In genomic region chr6:107103082-107103481, GRCh38 we compare ENCODE assay signal across 15 cellular contexts.
"Had no signal": no experiment of that assay in that cellular context is flagged by ENCODE, and none has a peak within 500 bp of the region (broad histone marks: within the 10 kb centered on the region; RNA-seq: fewer than 3 reads in every experiment).

No MANE protein-coding gene starts in this region.

- H3K4me3 ChIP-seq: lung, thyroid gland, uterus had no signal

- H3K27ac ChIP-seq: epithelial cell of prostate, parathyroid adenoma, thyroid gland, uterus had no signal

- H3K36me3 ChIP-seq: thyroid gland, uterus had no signal

- H3K36me3 Mint-ChIP-seq: stimulated activated effector memory CD8-positive, alpha-beta T cell treated with anti-CD3 and anti-CD28 coated beads, Interleukin-12 subunit alpha, Interleukin-12 subunit beta, amount 100 ng/mL, for 72 hours had no signal

- H3K27me3 ChIP-seq: thyroid gland, uterus had no signal

- H2AFZ ChIP-seq: parathyroid adenoma had no signal

- H3K9ac ChIP-seq: parathyroid adenoma had no signal

- H3K4me1 ChIP-seq: parathyroid adenoma, uterus had no signal

- H3K79me2 ChIP-seq: parathyroid adenoma had no signal

- H3K27me3 Mint-ChIP-seq: effector memory CD8-positive, alpha-beta T cell had no signal

- H3K9me3 Mint-ChIP-seq: dendritic cell treated with granulocyte-macrophage colony-stimulating factor and Interleukin-4, amounts not matched to agents 40 ng/mL and 50 ng/mL, for 4 days; effector memory CD8-positive, alpha-beta T cell; stimulated activated effector memory CD8-positive, alpha-beta T cell treated with anti-CD3 and anti-CD28 coated beads, Interleukin-12 subunit alpha, Interleukin-12 subunit beta, amount 100 ng/mL, for 72 hours had no signal

- DNase-seq: activated CD4-positive, alpha-beta T cell treated with anti-CD3 and anti-CD28 coated beads, Interleukin-2, amount 50 U/mL, for 1 hour; activated CD8-positive, alpha-beta memory T cell treated with anti-CD3 and anti-CD28 coated beads for 24 hours; anterior cingulate cortex; effector memory CD8-positive, alpha-beta T cell; foreskin melanocyte; head of caudate nucleus; left colon; thyroid gland; uterus had no signal

- H3K4me3 Mint-ChIP-seq: dendritic cell treated with granulocyte-macrophage colony-stimulating factor and Interleukin-4, amounts not matched to agents 40 ng/mL and 50 ng/mL, for 4 days; effector memory CD8-positive, alpha-beta T cell; stimulated activated effector memory CD8-positive, alpha-beta T cell treated with anti-CD3 and anti-CD28 coated beads, Interleukin-12 subunit alpha, Interleukin-12 subunit beta, amount 100 ng/mL, for 72 hours had no signal

- H3K9me3 ChIP-seq: thyroid gland, uterus had no signal

- ATAC-seq: activated CD4-positive, CD25-positive, alpha-beta regulatory T cell treated with anti-CD3 and anti-CD28 coated beads, Interleukin-2, amount 50 U/mL, for 24 hours; effector memory CD8-positive, alpha-beta T cell; left colon; stimulated activated effector memory CD8-positive, alpha-beta T cell treated with anti-CD3 and anti-CD28 coated beads, Interleukin-12 subunit alpha, Interleukin-12 subunit beta, amount 100 ng/mL, for 72 hours had no signal

- H3K27ac Mint-ChIP-seq: dendritic cell treated with granulocyte-macrophage colony-stimulating factor and Interleukin-4, amounts not matched to agents 40 ng/mL and 50 ng/mL, for 4 days; effector memory CD8-positive, alpha-beta T cell; stimulated activated effector memory CD8-positive, alpha-beta T cell treated with anti-CD3 and anti-CD28 coated beads, Interleukin-12 subunit alpha, Interleukin-12 subunit beta, amount 100 ng/mL, for 72 hours had no signal
